In the genomic region with DNA sequence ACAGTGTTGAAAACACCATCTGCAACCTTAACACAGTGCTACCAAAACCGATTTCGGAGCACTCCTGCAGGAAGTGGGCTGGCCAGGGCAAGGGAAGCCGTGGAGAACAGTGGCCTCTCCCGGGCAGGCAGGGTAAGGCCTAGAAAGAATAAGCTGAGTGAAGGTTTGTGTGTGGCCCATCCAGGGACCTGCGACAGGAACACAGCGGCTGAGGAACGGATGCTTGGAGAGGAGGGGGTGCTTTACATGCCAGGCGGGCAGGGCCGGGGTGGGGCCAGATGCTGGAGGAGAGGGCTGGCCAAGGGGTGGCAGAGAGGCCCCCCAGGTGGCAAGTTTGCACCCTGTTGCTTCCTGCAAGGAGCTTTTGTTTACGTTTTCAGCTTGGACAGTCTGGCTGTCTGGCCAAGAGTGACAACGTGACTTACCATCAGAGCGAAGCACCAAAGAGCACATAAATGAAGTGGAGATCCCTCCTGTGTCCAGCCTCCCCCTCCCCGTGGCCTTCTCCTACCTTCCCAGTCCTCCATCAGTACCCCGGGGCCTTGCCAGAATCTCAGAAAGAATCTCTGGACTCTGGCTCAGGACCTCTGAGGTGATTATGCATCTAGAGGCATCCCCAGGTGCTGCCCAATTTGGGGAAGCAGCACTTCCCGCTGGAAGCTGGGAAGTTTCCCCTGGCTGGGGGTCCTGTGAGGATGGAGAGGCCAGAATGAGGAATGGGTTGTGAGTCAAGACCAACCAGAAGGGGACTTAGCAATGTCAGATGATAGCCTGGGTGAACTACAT, we compare ENCODE assay signal across 8 cellular contexts.
A peak's percentile ranks its signal among the peaks of the same experiment; 100 is the strongest.
DNase-seq lines count a peak whose midpoint lies in the region; ATAC-seq and TF ChIP-seq lines count a peak whose summit lies in the region.

No MANE protein-coding gene starts in this region.

- no peaks in the 10 kb centered on the region for H3K36me3 Mint-ChIP-seq in activated CD4-positive, alpha-beta T cell treated with anti-CD3 and anti-CD28 coated beads, Interleukin-2, amount 10 ng/mL, durations not matched to agents 24 days and 14 days (ENCODE audit: low read depth)

- peak; percentile 42 for ATAC-seq in HG03135 (IDR thresholded peaks at IDR 0.05; ENCODE audit: unreplicated experiment)

- no peak for TF ChIP-seq POLR2A in lower leg skin (IDR thresholded peaks at IDR 0.05)

- DNase-seq in NK-92 treated with Interleukin-12 subunit alpha and Interleukin-12 subunit beta, amount 100 ng/mL, for 24 hours (lab: John Stamatoyannopoulos, UW), result peak; percentile 37
- no peak for DNase-seq in NK-92 (lab: John Stamatoyannopoulos, UW; ENCODE audit: unreplicated experiment)
- DNase-seq in NCI-H345 (lab: John Stamatoyannopoulos, UW), result peak; percentile 74
- peak; percentile 93 for DNase-seq in activated CD4-positive, alpha-beta T cell treated with anti-CD3 and anti-CD28 coated beads, Interleukin-2, amount 10 ng/mL, durations not matched to agents 24 days and 14 days
- peak; percentile 53 to 72 for DNase-seq in dermis microvascular lymphatic vessel endothelial cell (ENCODE audit: low read depth in 2 of 2)
- DNase-seq in lower leg skin (ENCODE audit: low spot score in 2 of 2), result peak; percentile 61 to 93
- peak; percentile 45 to 53 for DNase-seq in stimulated activated CD4-positive, alpha-beta T cell treated with anti-CD3 and anti-CD28 coated beads, Interleukin-4, amount 100 ng/mL, for 4 hours

- no peaks in the 10 kb centered on the region for H3K9me3 Mint-ChIP-seq in activated CD4-positive, alpha-beta T cell treated with anti-CD3 and anti-CD28 coated beads, Interleukin-2, amount 10 ng/mL, durations not matched to agents 24 days and 14 days

- TF ChIP-seq CTCF in lower leg skin (IDR thresholded peaks at IDR 0.05), result peak in 1 of 3 donors; percentile 41

- peak overlapping the region; percentile 96 for H3K27ac Mint-ChIP-seq in activated CD4-positive, alpha-beta T cell treated with anti-CD3 and anti-CD28 coated beads, Interleukin-2, amount 10 ng/mL, durations not matched to agents 24 days and 14 days

- peak overlapping the region; percentile 93 for H3K4me3 Mint-ChIP-seq in activated CD4-positive, alpha-beta T cell treated with anti-CD3 and anti-CD28 coated beads, Interleukin-2, amount 10 ng/mL, durations not matched to agents 24 days and 14 days

- peaks cover 43% of the 10 kb centered on the region for H3K4me1 Mint-ChIP-seq in activated CD4-positive, alpha-beta T cell treated with anti-CD3 and anti-CD28 coated beads, Interleukin-2, amount 10 ng/mL, durations not matched to agents 24 days and 14 days

- H3K27me3 Mint-ChIP-seq in activated CD4-positive, alpha-beta T cell treated with anti-CD3 and anti-CD28 coated beads, Interleukin-2, amount 10 ng/mL, durations not matched to agents 24 days and 14 days, result no peaks in the 10 kb centered on the region

- WGBS in lower leg skin, 2 donors, result 14 to 15% methylated on average over 15 of the region's 15 CpGs

- no peak overlapping the region for H3K4me3 ChIP-seq in lower leg skin (ENCODE audit: low read depth, poor library complexity, severe bottlenecking)

- intact Hi-C loops in activated CD4-positive, alpha-beta T cell treated with anti-CD3 and anti-CD28 coated beads, Interleukin-2, amount 10 ng/mL, durations not matched to agents 24 days and 14 days (cut with micrococcal nuclease), result no loop called here
- intact Hi-C loops in lower leg skin (cut with DNase I; ENCODE audit: low total_unique reads), result no loop called here
